ENCODE assay signal across 1 cellular context in genomic region chr5:71586052-71586940, GRCh38.
TF ChIP-seq lines count a peak whose summit lies in the region.

No MANE protein-coding gene starts in this region.

TF ChIP-seq in K562, 482 proteins besides CTCF, POLR2A, EP300 and RAD21 (continued from another document and continues in another):
- TF ChIP-seq NR0B1 (IDR thresholded peaks at IDR 0.05; ENCODE audit: partially characterized antibody): no peak
- TF ChIP-seq ZNF609 (CRISPR knock-in tag; IDR thresholded peaks at IDR 0.05; ENCODE audit: borderline replicate concordance): no peak
- TF ChIP-seq CCNT2 (IDR thresholded peaks at IDR 0.05; ENCODE audit: borderline replicate concordance, extremely low read depth, insufficient read length, low read depth, low read length): no peak
- TF ChIP-seq ZNF3 (CRISPR knock-in tag; IDR thresholded peaks at IDR 0.05): no peak
- no peak for TF ChIP-seq ZNF76 (CRISPR knock-in tag; IDR thresholded peaks at IDR 0.05; ENCODE audit: borderline replicate concordance)
- no peak for TF ChIP-seq FOXA1 (IDR thresholded peaks at IDR 0.05; ENCODE audit: borderline replicate concordance)
- TF ChIP-seq, protein P1, sequence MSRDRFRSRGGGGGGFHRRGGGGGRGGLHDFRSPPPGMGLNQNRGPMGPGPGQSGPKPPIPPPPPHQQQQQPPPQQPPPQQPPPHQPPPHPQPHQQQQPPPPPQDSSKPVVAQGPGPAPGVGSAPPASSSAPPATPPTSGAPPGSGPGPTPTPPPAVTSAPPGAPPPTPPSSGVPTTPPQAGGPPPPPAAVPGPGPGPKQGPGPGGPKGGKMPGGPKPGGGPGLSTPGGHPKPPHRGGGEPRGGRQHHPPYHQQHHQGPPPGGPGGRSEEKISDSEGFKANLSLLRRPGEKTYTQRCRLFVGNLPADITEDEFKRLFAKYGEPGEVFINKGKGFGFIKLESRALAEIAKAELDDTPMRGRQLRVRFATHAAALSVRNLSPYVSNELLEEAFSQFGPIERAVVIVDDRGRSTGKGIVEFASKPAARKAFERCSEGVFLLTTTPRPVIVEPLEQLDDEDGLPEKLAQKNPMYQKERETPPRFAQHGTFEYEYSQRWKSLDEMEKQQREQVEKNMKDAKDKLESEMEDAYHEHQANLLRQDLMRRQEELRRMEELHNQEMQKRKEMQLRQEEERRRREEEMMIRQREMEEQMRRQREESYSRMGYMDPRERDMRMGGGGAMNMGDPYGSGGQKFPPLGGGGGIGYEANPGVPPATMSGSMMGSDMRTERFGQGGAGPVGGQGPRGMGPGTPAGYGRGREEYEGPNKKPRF (IDR thresholded peaks at IDR 0.05; ENCODE audit: low read depth, low read length): no peak
- no peak for TF ChIP-seq FIP1L1 (IDR thresholded peaks at IDR 0.05; ENCODE audit: low read depth, low read length, poor library complexity, severe bottlenecking)
- peak; percentile 79; the same call in 1 of the 2 replicates for TF ChIP-seq MYC (IDR thresholded peaks at IDR 0.05; ENCODE audit: low read depth, low read length)
- TF ChIP-seq MYC (CRISPR knock-in tag; IDR thresholded peaks at IDR 0.05; ENCODE audit: borderline replicate concordance, low read depth): no peak
- TF ChIP-seq, protein P2, sequence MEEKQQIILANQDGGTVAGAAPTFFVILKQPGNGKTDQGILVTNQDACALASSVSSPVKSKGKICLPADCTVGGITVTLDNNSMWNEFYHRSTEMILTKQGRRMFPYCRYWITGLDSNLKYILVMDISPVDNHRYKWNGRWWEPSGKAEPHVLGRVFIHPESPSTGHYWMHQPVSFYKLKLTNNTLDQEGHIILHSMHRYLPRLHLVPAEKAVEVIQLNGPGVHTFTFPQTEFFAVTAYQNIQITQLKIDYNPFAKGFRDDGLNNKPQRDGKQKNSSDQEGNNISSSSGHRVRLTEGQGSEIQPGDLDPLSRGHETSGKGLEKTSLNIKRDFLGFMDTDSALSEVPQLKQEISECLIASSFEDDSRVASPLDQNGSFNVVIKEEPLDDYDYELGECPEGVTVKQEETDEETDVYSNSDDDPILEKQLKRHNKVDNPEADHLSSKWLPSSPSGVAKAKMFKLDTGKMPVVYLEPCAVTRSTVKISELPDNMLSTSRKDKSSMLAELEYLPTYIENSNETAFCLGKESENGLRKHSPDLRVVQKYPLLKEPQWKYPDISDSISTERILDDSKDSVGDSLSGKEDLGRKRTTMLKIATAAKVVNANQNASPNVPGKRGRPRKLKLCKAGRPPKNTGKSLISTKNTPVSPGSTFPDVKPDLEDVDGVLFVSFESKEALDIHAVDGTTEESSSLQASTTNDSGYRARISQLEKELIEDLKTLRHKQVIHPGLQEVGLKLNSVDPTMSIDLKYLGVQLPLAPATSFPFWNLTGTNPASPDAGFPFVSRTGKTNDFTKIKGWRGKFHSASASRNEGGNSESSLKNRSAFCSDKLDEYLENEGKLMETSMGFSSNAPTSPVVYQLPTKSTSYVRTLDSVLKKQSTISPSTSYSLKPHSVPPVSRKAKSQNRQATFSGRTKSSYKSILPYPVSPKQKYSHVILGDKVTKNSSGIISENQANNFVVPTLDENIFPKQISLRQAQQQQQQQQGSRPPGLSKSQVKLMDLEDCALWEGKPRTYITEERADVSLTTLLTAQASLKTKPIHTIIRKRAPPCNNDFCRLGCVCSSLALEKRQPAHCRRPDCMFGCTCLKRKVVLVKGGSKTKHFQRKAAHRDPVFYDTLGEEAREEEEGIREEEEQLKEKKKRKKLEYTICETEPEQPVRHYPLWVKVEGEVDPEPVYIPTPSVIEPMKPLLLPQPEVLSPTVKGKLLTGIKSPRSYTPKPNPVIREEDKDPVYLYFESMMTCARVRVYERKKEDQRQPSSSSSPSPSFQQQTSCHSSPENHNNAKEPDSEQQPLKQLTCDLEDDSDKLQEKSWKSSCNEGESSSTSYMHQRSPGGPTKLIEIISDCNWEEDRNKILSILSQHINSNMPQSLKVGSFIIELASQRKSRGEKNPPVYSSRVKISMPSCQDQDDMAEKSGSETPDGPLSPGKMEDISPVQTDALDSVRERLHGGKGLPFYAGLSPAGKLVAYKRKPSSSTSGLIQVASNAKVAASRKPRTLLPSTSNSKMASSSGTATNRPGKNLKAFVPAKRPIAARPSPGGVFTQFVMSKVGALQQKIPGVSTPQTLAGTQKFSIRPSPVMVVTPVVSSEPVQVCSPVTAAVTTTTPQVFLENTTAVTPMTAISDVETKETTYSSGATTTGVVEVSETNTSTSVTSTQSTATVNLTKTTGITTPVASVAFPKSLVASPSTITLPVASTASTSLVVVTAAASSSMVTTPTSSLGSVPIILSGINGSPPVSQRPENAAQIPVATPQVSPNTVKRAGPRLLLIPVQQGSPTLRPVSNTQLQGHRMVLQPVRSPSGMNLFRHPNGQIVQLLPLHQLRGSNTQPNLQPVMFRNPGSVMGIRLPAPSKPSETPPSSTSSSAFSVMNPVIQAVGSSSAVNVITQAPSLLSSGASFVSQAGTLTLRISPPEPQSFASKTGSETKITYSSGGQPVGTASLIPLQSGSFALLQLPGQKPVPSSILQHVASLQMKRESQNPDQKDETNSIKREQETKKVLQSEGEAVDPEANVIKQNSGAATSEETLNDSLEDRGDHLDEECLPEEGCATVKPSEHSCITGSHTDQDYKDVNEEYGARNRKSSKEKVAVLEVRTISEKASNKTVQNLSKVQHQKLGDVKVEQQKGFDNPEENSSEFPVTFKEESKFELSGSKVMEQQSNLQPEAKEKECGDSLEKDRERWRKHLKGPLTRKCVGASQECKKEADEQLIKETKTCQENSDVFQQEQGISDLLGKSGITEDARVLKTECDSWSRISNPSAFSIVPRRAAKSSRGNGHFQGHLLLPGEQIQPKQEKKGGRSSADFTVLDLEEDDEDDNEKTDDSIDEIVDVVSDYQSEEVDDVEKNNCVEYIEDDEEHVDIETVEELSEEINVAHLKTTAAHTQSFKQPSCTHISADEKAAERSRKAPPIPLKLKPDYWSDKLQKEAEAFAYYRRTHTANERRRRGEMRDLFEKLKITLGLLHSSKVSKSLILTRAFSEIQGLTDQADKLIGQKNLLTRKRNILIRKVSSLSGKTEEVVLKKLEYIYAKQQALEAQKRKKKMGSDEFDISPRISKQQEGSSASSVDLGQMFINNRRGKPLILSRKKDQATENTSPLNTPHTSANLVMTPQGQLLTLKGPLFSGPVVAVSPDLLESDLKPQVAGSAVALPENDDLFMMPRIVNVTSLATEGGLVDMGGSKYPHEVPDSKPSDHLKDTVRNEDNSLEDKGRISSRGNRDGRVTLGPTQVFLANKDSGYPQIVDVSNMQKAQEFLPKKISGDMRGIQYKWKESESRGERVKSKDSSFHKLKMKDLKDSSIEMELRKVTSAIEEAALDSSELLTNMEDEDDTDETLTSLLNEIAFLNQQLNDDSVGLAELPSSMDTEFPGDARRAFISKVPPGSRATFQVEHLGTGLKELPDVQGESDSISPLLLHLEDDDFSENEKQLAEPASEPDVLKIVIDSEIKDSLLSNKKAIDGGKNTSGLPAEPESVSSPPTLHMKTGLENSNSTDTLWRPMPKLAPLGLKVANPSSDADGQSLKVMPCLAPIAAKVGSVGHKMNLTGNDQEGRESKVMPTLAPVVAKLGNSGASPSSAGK (IDR thresholded peaks at IDR 0.05): peak; percentile 91
- TF ChIP-seq MEF2A (IDR thresholded peaks at IDR 0.05; ENCODE audit: control insufficient read depth, low read depth, low read length): no peak
- TF ChIP-seq TAF1 (IDR thresholded peaks at IDR 0.05; ENCODE audit: control insufficient read depth, extremely low read depth, insufficient read depth, low read length, severe bottlenecking): no peak
- 0 out of 2 replicates have a peak, but pooled peaks have one; percentile 25 for TF ChIP-seq ZNF431 (CRISPR knock-in tag; IDR thresholded peaks at IDR 0.05)
- no peak for TF ChIP-seq SMAD2 (IDR thresholded peaks at IDR 0.05; ENCODE audit: low read depth, low read length)
- TF ChIP-seq CEBPZ (IDR thresholded peaks at IDR 0.05; ENCODE audit: borderline replicate concordance, low read depth, low read length): no peak
- TF ChIP-seq NR2C1 (IDR thresholded peaks at IDR 0.05): no peak
- no peak for TF ChIP-seq NR2C1 (tag; IDR thresholded peaks at IDR 0.05)
- TF ChIP-seq FUS (optimal IDR thresholded peaks at IDR 0.05; ENCODE audit: low read depth, low read length): no peak
- peak in 1 of 2 experiments; percentile 34; a peak in 1 of 4 replicates for TF ChIP-seq NONO (IDR thresholded peaks at IDR 0.05; ENCODE audit: low read depth in 2 of 2, low read length in 1 of 2)
- TF ChIP-seq, protein P3, sequence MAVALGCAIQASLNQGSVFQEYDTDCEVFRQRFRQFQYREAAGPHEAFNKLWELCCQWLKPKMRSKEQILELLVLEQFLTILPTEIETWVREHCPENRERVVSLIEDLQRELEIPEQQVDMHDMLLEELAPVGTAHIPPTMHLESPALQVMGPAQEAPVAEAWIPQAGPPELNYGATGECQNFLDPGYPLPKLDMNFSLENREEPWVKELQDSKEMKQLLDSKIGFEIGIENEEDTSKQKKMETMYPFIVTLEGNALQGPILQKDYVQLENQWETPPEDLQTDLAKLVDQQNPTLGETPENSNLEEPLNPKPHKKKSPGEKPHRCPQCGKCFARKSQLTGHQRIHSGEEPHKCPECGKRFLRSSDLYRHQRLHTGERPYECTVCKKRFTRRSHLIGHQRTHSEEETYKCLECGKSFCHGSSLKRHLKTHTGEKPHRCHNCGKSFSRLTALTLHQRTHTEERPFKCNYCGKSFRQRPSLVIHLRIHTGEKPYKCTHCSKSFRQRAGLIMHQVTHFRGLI (CRISPR knock-in tag; IDR thresholded peaks at IDR 0.05): no peak
- no peak for TF ChIP-seq CBX2 (IDR thresholded peaks at IDR 0.05; ENCODE audit: insufficient read depth, low read length, poor library complexity, severe bottlenecking)
- no peak for TF ChIP-seq POLR2AphosphoS5 (IDR thresholded peaks at IDR 0.05; ENCODE audit: control insufficient read depth, insufficient read depth, low read depth, low read length)
- TF ChIP-seq MYBL2 (IDR thresholded peaks at IDR 0.05; ENCODE audit: low read depth): peak; percentile 82
- TF ChIP-seq MYBL2 (CRISPR knock-in tag; IDR thresholded peaks at IDR 0.05; ENCODE audit: borderline replicate concordance): no peak
- TF ChIP-seq RAD51 (IDR thresholded peaks at IDR 0.05; ENCODE audit: borderline replicate concordance, low read depth): no peak
- no peak for TF ChIP-seq IRF2 (CRISPR knock-in tag; IDR thresholded peaks at IDR 0.05)
- no peak for TF ChIP-seq CBX5 (IDR thresholded peaks at IDR 0.05; ENCODE audit: borderline replicate concordance, low read depth)
- no peak for TF ChIP-seq MCM3 (IDR thresholded peaks at IDR 0.05)
- no peak for TF ChIP-seq DDX20 (tag; IDR thresholded peaks at IDR 0.05; ENCODE audit: low read depth)
- TF ChIP-seq KAT8 (IDR thresholded peaks at IDR 0.05; ENCODE audit: low read depth): no peak
- TF ChIP-seq BCL6 (CRISPR knock-in tag; IDR thresholded peaks at IDR 0.05): no peak
- TF ChIP-seq ILF3 (IDR thresholded peaks at IDR 0.05; ENCODE audit: borderline replicate concordance): 0 out of 2 replicates have a peak, but pooled peaks have one; percentile 19
